1 cellular context compared by ENCODE assay signal in genomic region chr10:119686465-119687191, GRCh38.
TF ChIP-seq lines count a peak whose summit lies in the region.

No MANE protein-coding gene starts in this region.

TF ChIP-seq in WTC11, 78 proteins besides CTCF, POLR2A, EP300 and RAD21 (continued from another document):
- no peak for TF ChIP-seq PRDM15 (CRISPR knock-in tag; IDR thresholded peaks at IDR 0.05)
- TF ChIP-seq TEAD4 (CRISPR knock-in tag; IDR thresholded peaks at IDR 0.05), result no peak
- TF ChIP-seq MYBL2 (CRISPR knock-in tag; IDR thresholded peaks at IDR 0.05), result no peak
- TF ChIP-seq NFATC4 (CRISPR knock-in tag; IDR thresholded peaks at IDR 0.05), result no peak
- TF ChIP-seq ZBTB43 (CRISPR knock-in tag; IDR thresholded peaks at IDR 0.05), result 0 out of 2 replicates have a peak, but pooled peaks have one; percentile 13
- TF ChIP-seq NR3C1 (CRISPR knock-in tag; conservative IDR thresholded peaks at IDR 0.05; ENCODE audit: low read depth), result no peak
- TF ChIP-seq HMGA2 (CRISPR knock-in tag; IDR thresholded peaks at IDR 0.05), result no peak
- TF ChIP-seq ZNF671 (CRISPR knock-in tag; IDR thresholded peaks at IDR 0.05), result no peak
- peak; percentile 70 for TF ChIP-seq ZNF121 (CRISPR knock-in tag; IDR thresholded peaks at IDR 0.05)
- no peak for TF ChIP-seq ZNF416 (CRISPR knock-in tag; IDR thresholded peaks at IDR 0.05)
- no peak for TF ChIP-seq ATF6 (CRISPR knock-in tag; IDR thresholded peaks at IDR 0.05)
- TF ChIP-seq, protein P1, sequence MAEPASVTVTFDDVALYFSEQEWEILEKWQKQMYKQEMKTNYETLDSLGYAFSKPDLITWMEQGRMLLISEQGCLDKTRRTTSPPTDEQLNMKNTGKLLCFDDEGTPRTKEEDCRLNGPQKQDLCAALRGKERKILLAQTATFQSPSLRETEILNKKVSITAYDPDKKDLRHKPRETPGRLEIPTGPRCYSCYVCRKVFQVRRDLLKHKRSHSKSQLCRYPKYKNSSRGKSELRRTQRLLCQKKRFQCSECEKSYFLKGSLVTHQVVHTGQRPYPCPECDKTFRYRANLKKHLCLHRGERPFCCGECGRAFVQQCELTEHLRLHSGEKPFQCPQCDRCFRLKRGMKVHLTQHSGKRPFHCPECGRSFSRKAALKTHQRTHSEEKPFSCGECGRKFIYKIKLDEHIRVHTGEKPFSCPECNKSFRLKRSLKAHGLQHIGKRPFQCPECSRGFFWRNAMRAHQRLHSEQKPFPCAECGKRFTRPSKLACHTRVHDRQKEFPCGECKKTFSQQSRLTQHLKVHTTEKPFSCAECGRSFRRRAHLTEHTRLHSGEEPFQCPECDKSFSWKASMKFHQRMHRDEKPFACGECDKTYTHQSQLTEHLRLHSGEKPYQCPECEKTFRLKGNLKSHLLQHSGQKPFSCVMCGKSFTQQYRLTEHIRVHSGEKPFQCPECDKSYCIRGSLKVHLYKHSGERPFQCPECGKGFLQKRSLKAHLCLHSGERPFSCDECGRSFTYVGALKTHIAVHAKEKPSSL (CRISPR knock-in tag; conservative IDR thresholded peaks at IDR 0.05), result no peak
- TF ChIP-seq FOXP1 (CRISPR knock-in tag; IDR thresholded peaks at IDR 0.05; ENCODE audit: borderline replicate concordance), result no peak
- TF ChIP-seq MLX (CRISPR knock-in tag; IDR thresholded peaks at IDR 0.05), result no peak
- TF ChIP-seq, protein P2, sequence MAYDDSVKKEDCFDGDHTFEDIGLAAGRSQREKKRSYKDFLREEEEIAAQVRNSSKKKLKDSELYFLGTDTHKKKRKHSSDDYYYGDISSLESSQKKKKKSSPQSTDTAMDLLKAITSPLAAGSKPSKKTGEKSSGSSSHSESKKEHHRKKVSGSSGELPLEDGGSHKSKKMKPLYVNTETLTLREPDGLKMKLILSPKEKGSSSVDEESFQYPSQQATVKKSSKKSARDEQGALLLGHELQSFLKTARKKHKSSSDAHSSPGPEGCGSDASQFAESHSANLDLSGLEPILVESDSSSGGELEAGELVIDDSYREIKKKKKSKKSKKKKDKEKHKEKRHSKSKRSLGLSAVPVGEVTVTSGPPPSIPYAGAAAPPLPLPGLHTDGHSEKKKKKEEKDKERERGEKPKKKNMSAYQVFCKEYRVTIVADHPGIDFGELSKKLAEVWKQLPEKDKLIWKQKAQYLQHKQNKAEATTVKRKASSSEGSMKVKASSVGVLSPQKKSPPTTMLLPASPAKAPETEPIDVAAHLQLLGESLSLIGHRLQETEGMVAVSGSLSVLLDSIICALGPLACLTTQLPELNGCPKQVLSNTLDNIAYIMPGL (CRISPR knock-in tag; IDR thresholded peaks at IDR 0.05), result no peak
- no peak for TF ChIP-seq SMAD4 (CRISPR knock-in tag; IDR thresholded peaks at IDR 0.05)
- no peak for TF ChIP-seq SOX15 (CRISPR knock-in tag; IDR thresholded peaks at IDR 0.05)
- TF ChIP-seq SMAD3 (CRISPR knock-in tag; IDR thresholded peaks at IDR 0.05; ENCODE audit: borderline replicate concordance), result no peak
- no peak for TF ChIP-seq AFF4 (CRISPR knock-in tag; IDR thresholded peaks at IDR 0.05; ENCODE audit: borderline replicate concordance)
- no peak for TF ChIP-seq TEAD1 (CRISPR knock-in tag; IDR thresholded peaks at IDR 0.05)
TF ChIP-seq in WTC11: peak in this region for 5.
